In the genomic region with DNA sequence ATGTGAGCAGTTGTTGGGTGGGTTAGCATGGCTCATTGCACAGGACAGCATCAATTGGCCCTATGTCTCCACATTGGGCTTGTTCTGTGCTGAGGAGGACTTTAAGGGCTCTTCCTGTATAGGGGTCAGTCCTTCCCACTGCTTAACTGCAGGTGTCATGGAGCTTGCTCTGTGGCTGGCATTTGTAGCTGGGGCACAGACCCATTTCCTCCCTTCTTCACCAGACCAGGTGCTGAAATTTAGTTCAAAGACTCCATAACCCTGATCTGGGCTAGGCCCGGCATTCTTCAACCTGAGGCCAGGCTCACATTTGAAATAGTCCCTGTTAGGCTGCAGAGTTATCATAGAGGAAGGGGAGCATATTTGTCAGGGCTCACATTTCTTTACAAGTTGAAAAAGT, we compare ENCODE assay signal across 26 cellular contexts. TPM values are rescaled to one million over a fixed set of nuclear protein-coding genes. Genes with fewer than 3 reads are reported as not detected.
A peak's percentile ranks its signal among the peaks of the same experiment; 100 is the strongest.
DNase-seq lines count a peak whose midpoint lies in the region; TF ChIP-seq lines count a peak whose summit lies in the region.
"Had no signal": no experiment of that assay in that cellular context is flagged by ENCODE, and none has a peak within 500 bp of the region (broad histone marks: within the 10 kb centered on the region; RNA-seq: fewer than 3 reads in every experiment).

No MANE protein-coding gene starts in this region.

- H3K79me2 ChIP-seq in Loucy (ENCODE audit: insufficient read depth, low read length), result peaks cover 100% of the 10 kb centered on the region
- peaks cover 87% of the 10 kb centered on the region for H3K79me2 ChIP-seq in mammary epithelial cell (ENCODE audit: insufficient read depth, low read length)

- peaks cover 19% of the 10 kb centered on the region; the same call in 1 of the 2 replicates for H3F3A ChIP-seq in Loucy (ENCODE audit: low read depth)

- TF ChIP-seq CTCF in Loucy (conservative IDR thresholded peaks at IDR 0.05; ENCODE audit: low read length), result no peak
- no peak for TF ChIP-seq CTCF in mammary epithelial cell (conservative IDR thresholded peaks at IDR 0.05 in 1 of 2, IDR thresholded peaks at IDR 0.05 in 1 of 2; ENCODE audit: extremely low read depth in 1 of 2, insufficient read depth in 1 of 2, low read depth in 1 of 2, low read length in 2 of 2)

- DNase-seq in activated CD8-positive, alpha-beta memory T cell treated with anti-CD3 and anti-CD28 coated beads for 24 hours, result peak; percentile 40
- no peak for DNase-seq in activated CD8-positive, alpha-beta memory T cell treated with anti-CD3 and anti-CD28 coated beads, Interleukin-2, amount 50 U/mL, for 48 hours
- DNase-seq in immature natural killer cell (no peak), NCI-H2227 (lab: John Stamatoyannopoulos, UW; ENCODE audit: unreplicated experiment) (no peak), mammary epithelial cell (no peak)
- DNase-seq in activated CD4-positive, CD25-positive, alpha-beta regulatory T cell treated with anti-CD3 and anti-CD28 coated beads, Interleukin-2, amount 50 U/mL, for 72 hours, result no peak
- DNase-seq: activated CD4-positive, alpha-beta T cell treated with anti-CD3 and anti-CD28 coated beads, Interleukin-2, amount 50 U/mL, for 4 hours; activated gamma-delta T cell; activated T-cell treated with anti-CD3 and anti-CD28 coated beads, Interleukin-2, amount 50 U/mL, for 1 hour; AML-193; cerebellar nuclear complex; DMS79; GF-D8; hippocampal formation; left colon; mesenchymal stem cell; NCI-H2081 treated with DMSO at 0.1 percent for 48 hours; NCI-H345; NCI-H748 treated with DMSO at 0.1 percent for 48 hours; stimulated activated CD4-positive, alpha-beta T cell treated with anti-CD3 and anti-CD28 coated beads, Interleukin-15, amount 100 ng/mL, for 24 hours had no signal

- peak overlapping the region; percentile 98 for H3K4me2 ChIP-seq in Loucy (ENCODE audit: low read depth, low read length, poor library complexity, severe bottlenecking)
- H3K4me2 ChIP-seq in mammary epithelial cell (ENCODE audit: insufficient read depth, low read depth, low read length), result no peak overlapping the region

- in situ Hi-C loops in mammary epithelial cell (cut with MboI; ENCODE audit: low sequenced_read_pairs in 2 of 2), result no loop called here

- no peaks in the 10 kb centered on the region for H3K27me3 ChIP-seq in Loucy (ENCODE audit: insufficient read depth, low read length, poor library complexity, severe bottlenecking)
- H3K27me3 ChIP-seq in thymus (ENCODE audit: control insufficient read depth, insufficient read depth), result no peaks in the 10 kb centered on the region
- H3K27me3 ChIP-seq in mammary epithelial cell (ENCODE audit: insufficient read depth, low read length), result no peaks in the 10 kb centered on the region

- peak overlapping the region; percentile 75 for H3K27ac ChIP-seq in thymus (ENCODE audit: low read depth)
- H3K27ac ChIP-seq in mammary epithelial cell (ENCODE audit: insufficient read depth, low read depth, low read length), result no peak overlapping the region
- H3K27ac ChIP-seq: thoracic aorta, VCaP had no signal

- peaks cover 3 to 5% (median 5%) of the 10 kb centered on the region in 3 donors for H3K36me3 Mint-ChIP-seq in immature natural killer cell

- H3K27ac Mint-ChIP-seq in immature natural killer cell, result peak overlapping the region; percentile 24 to 81 (median 76)
- H3K27ac Mint-ChIP-seq: stimulated activated naive CD8-positive, alpha-beta T cell treated with anti-CD3 and anti-CD28 coated beads, Interleukin-15, Interleukin-2, amounts not matched to agents 100 ng/mL and 50 ng/mL, for 24 hours had no signal

- BruUV-seq in mammary epithelial cell (replicated peaks; lab: Mats Ljungman, UMichigan), result no TSS peak

- peaks cover 0 to 2% (median 0%) of the 10 kb centered on the region in 3 donors for H3K27me3 Mint-ChIP-seq in immature natural killer cell (ENCODE audit: low read depth in 3 of 3)
- H3K27me3 Mint-ChIP-seq: stimulated activated naive CD8-positive, alpha-beta T cell treated with anti-CD3 and anti-CD28 coated beads, Interleukin-15, Interleukin-2, amounts not matched to agents 100 ng/mL and 50 ng/mL, for 24 hours had no signal

- H3K36me3 ChIP-seq in Loucy (ENCODE audit: insufficient read depth, low read length) (peaks cover 27% of the 10 kb centered on the region), thymus (ENCODE audit: control insufficient read depth, insufficient read depth) (no peaks in the 10 kb centered on the region), mammary epithelial cell (ENCODE audit: insufficient read depth, low read length) (no peaks in the 10 kb centered on the region)
- H3K36me3 ChIP-seq: HAP-1, thoracic aorta had no signal

- H3K9me3 ChIP-seq in Loucy (ENCODE audit: insufficient read depth, low read depth, low read length), result no peaks in the 10 kb centered on the region
- H3K9me3 ChIP-seq in thymus (ENCODE audit: control insufficient read depth), result no peaks in the 10 kb centered on the region
- H3K9me3 ChIP-seq in mammary epithelial cell (replicated peaks; ENCODE audit: insufficient read depth, low read length), result no peaks in the 10 kb centered on the region
- H3K9me3 ChIP-seq: HAP-1, thoracic aorta had no signal

- dilution Hi-C loops in mammary epithelial cell (cut with HindIII; ENCODE audit: low sequenced_read_pairs), result no loop called here

- CTCF ChIA-PET in mammary epithelial cell (lab: Charles Lee; ENCODE audit: low non-redundant PET), result no interaction called here

- no peaks in the 10 kb centered on the region for H3K9me3 Mint-ChIP-seq in immature natural killer cell

- 17% methylated on average over 1 of the region's 1 CpG for WGBS in thymus
- WGBS in mammary epithelial cell (ENCODE audit: low coverage, missing lambda C conversion rate), result 100% methylated on average over 1 of the region's 1 CpG

- intact Hi-C loops in mammary epithelial cell (cut with micrococcal nuclease), result no loop called here

- peaks cover 94% of the 10 kb centered on the region for H3K4me1 ChIP-seq in Loucy (ENCODE audit: insufficient read depth, low read length, poor library complexity, severe bottlenecking)
- peaks cover 66% of the 10 kb centered on the region for H3K4me1 ChIP-seq in thymus (ENCODE audit: control insufficient read depth, insufficient read depth, low read length)
- peaks cover 5% of the 10 kb centered on the region for H3K4me1 ChIP-seq in mammary epithelial cell (ENCODE audit: insufficient read depth, low read length)

- no peak overlapping the region for H2AFZ ChIP-seq in Loucy (ENCODE audit: low read length)
- H2AFZ ChIP-seq in mammary epithelial cell (ENCODE audit: low read depth, low read length), result no peak overlapping the region

- H4K20me1 ChIP-seq in Loucy (ENCODE audit: insufficient read depth, low read length, poor library complexity, severe bottlenecking), result peaks cover 80% of the 10 kb centered on the region
- H4K20me1 ChIP-seq in mammary epithelial cell (ENCODE audit: insufficient read depth, low read length), result no peaks in the 10 kb centered on the region

- peak overlapping the region; percentile 9 to 72 (median 52) for H3K4me3 Mint-ChIP-seq in immature natural killer cell
- H3K4me3 Mint-ChIP-seq: stimulated activated naive CD8-positive, alpha-beta T cell treated with anti-CD3 and anti-CD28 coated beads, Interleukin-15, Interleukin-2, amounts not matched to agents 100 ng/mL and 50 ng/mL, for 24 hours had no signal

- peaks cover 97 to 100% of the 10 kb centered on the region in 2 donors for H3K4me1 Mint-ChIP-seq in immature natural killer cell

- H3K9ac ChIP-seq in Loucy (ENCODE audit: low read depth, low read length, poor library complexity, severe bottlenecking) (peak overlapping the region; percentile 89), mammary epithelial cell (ENCODE audit: insufficient read depth, low read length) (no peak overlapping the region)

- H3K4me3 ChIP-seq in Loucy (ENCODE audit: low read length, poor library complexity, severe bottlenecking) (peak overlapping the region; percentile 78), thymus (ENCODE audit: low read length) (no peak overlapping the region), mammary epithelial cell (replicated peaks in 1 of 3; ENCODE audit: insufficient read depth in 1 of 3, low read depth in 2 of 3, low read length in 3 of 3) (no peak overlapping the region)
- H3K4me3 ChIP-seq: HAP-1, thoracic aorta had no signal

- H3K9me2 ChIP-seq in Loucy (replicated peaks; ENCODE audit: low read depth, low read length), result no peaks in the 10 kb centered on the region

RNA-seq across cellular contexts. Expression of a gene that starts 12.8 kb away (rescaled TPM):
- polyA plus RNA-seq in immature natural killer cell, result 10 to 100 TPM; 42.5 to 90.1 (median 78.4) TPM
- polyA plus RNA-seq in thymus, result 6.7 TPM
- 10 to 100 TPM in 1 of 2 donors, 1 to 10 TPM in 1; 7.7 to 35.5 TPM for total RNA-seq in mammary epithelial cell
- polyA plus RNA-seq in mammary epithelial cell, result 30.3 TPM
- 64.5 TPM for polyA minus RNA-seq in mammary epithelial cell
